ENCODE assay signal across 3 cellular contexts in the genomic region with DNA sequence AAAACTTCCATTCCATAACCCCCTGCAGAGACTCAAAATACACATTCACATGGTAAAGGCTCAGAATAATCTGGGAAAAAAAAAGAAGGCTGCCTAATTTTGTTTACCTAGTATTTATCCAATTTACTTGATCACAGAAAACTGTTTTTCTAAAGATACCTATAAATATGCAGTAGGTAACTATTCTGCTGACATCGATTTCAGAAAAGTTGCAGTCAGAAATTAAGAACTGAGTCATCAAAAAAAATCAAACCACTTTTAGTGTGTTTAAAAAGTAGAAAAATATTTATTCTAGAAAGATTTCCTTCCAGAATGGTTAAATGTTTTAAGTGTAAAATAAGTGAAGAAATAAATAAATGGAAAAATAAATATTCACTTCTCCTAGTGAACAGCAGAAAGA.
TF ChIP-seq lines count a peak whose summit lies in the region.

No MANE protein-coding gene starts in this region.

TF ChIP-seq in A549, 52 proteins besides CTCF, POLR2A, EP300 and RAD21:
- TF ChIP-seq, protein P1, sequence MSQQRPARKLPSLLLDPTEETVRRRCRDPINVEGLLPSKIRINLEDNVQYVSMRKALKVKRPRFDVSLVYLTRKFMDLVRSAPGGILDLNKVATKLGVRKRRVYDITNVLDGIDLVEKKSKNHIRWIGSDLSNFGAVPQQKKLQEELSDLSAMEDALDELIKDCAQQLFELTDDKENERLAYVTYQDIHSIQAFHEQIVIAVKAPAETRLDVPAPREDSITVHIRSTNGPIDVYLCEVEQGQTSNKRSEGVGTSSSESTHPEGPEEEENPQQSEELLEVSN (IDR thresholded peaks at IDR 0.05; ENCODE audit: borderline replicate concordance, low read depth): no peak
- TF ChIP-seq HOXA7 (CRISPR knock-in tag; IDR thresholded peaks at IDR 0.05) (no peak), FOSB (CRISPR knock-in tag; IDR thresholded peaks at IDR 0.05) (no peak), TFCP2L1 (CRISPR knock-in tag; IDR thresholded peaks at IDR 0.05) (no peak), HOXB5 (CRISPR knock-in tag; IDR thresholded peaks at IDR 0.05) (no peak), MAFK (IDR thresholded peaks at IDR 0.05; ENCODE audit: partially characterized antibody) (peak; percentile 49), CHD2 (IDR thresholded peaks at IDR 0.05; ENCODE audit: low read length, partially characterized antibody) (no peak), HDAC2 (IDR thresholded peaks at IDR 0.05) (no peak)
- TF ChIP-seq, protein P2, sequence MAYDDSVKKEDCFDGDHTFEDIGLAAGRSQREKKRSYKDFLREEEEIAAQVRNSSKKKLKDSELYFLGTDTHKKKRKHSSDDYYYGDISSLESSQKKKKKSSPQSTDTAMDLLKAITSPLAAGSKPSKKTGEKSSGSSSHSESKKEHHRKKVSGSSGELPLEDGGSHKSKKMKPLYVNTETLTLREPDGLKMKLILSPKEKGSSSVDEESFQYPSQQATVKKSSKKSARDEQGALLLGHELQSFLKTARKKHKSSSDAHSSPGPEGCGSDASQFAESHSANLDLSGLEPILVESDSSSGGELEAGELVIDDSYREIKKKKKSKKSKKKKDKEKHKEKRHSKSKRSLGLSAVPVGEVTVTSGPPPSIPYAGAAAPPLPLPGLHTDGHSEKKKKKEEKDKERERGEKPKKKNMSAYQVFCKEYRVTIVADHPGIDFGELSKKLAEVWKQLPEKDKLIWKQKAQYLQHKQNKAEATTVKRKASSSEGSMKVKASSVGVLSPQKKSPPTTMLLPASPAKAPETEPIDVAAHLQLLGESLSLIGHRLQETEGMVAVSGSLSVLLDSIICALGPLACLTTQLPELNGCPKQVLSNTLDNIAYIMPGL (CRISPR knock-in tag; IDR thresholded peaks at IDR 0.05; ENCODE audit: borderline replicate concordance): no peak

TF ChIP-seq in IMR-90, 13 proteins besides CTCF, POLR2A, EP300 and RAD21:
- TF ChIP-seq CEBPB (IDR thresholded peaks at IDR 0.05; ENCODE audit: low read depth, low read length): no peak
- peak; percentile 62 for TF ChIP-seq MAFK (IDR thresholded peaks at IDR 0.05; ENCODE audit: low read depth, low read length)

TF ChIP-seq in K562, 482 proteins besides CTCF, POLR2A, EP300 and RAD21:
- TF ChIP-seq, protein P3, sequence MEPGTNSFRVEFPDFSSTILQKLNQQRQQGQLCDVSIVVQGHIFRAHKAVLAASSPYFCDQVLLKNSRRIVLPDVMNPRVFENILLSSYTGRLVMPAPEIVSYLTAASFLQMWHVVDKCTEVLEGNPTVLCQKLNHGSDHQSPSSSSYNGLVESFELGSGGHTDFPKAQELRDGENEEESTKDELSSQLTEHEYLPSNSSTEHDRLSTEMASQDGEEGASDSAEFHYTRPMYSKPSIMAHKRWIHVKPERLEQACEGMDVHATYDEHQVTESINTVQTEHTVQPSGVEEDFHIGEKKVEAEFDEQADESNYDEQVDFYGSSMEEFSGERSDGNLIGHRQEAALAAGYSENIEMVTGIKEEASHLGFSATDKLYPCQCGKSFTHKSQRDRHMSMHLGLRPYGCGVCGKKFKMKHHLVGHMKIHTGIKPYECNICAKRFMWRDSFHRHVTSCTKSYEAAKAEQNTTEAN (CRISPR knock-in tag; IDR thresholded peaks at IDR 0.05): no peak
- TF ChIP-seq TSC22D4 (tag; IDR thresholded peaks at IDR 0.05) (no peak), ZNF316 (IDR thresholded peaks at IDR 0.05) (peak; percentile 75), C11orf30 (IDR thresholded peaks at IDR 0.05; ENCODE audit: low read depth) (peak; percentile 41; the same call in 1 of the 2 replicates), MAFF (IDR thresholded peaks at IDR 0.05; ENCODE audit: low read length) (0 out of 2 replicates have a peak, but pooled peaks have one; percentile 6), XRCC3 (IDR thresholded peaks at IDR 0.05) (no peak), ZNF696 (CRISPR knock-in tag; conservative IDR thresholded peaks at IDR 0.05) (no peak)
- TF ChIP-seq, protein P4, sequence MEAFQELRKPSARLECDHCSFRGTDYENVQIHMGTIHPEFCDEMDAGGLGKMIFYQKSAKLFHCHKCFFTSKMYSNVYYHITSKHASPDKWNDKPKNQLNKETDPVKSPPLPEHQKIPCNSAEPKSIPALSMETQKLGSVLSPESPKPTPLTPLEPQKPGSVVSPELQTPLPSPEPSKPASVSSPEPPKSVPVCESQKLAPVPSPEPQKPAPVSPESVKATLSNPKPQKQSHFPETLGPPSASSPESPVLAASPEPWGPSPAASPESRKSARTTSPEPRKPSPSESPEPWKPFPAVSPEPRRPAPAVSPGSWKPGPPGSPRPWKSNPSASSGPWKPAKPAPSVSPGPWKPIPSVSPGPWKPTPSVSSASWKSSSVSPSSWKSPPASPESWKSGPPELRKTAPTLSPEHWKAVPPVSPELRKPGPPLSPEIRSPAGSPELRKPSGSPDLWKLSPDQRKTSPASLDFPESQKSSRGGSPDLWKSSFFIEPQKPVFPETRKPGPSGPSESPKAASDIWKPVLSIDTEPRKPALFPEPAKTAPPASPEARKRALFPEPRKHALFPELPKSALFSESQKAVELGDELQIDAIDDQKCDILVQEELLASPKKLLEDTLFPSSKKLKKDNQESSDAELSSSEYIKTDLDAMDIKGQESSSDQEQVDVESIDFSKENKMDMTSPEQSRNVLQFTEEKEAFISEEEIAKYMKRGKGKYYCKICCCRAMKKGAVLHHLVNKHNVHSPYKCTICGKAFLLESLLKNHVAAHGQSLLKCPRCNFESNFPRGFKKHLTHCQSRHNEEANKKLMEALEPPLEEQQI (IDR thresholded peaks at IDR 0.05): no peak
- TF ChIP-seq, protein P5, sequence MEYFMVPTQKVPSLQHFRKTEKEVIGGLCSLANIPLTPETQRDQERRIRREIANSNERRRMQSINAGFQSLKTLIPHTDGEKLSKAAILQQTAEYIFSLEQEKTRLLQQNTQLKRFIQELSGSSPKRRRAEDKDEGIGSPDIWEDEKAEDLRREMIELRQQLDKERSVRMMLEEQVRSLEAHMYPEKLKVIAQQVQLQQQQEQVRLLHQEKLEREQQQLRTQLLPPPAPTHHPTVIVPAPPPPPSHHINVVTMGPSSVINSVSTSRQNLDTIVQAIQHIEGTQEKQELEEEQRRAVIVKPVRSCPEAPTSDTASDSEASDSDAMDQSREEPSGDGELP (CRISPR knock-in tag; IDR thresholded peaks at IDR 0.05; ENCODE audit: borderline replicate concordance): no peak
